Comparison of ENCODE assay signal across 12 cellular contexts in genomic region chr9:35798658-35799366, GRCh38. TPM values are rescaled to one million over a fixed set of nuclear protein-coding genes. Genes with fewer than 3 reads are reported as not detected.
DNase-seq lines count a peak whose midpoint lies in the region; ATAC-seq and TF ChIP-seq lines count a peak whose summit lies in the region.
"Had no signal": no experiment of that assay in that cellular context is flagged by ENCODE, and none has a peak within 500 bp of the region (broad histone marks: within the 10 kb centered on the region; RNA-seq: fewer than 3 reads in every experiment).

No MANE protein-coding gene starts in this region.

- TF ChIP-seq CTCF in hepatocyte (IDR thresholded peaks at IDR 0.05; ENCODE audit: poor library complexity) = no peak
- no peak for TF ChIP-seq CTCF in type B pancreatic cell (conservative IDR thresholded peaks at IDR 0.05)

- H2AFZ ChIP-seq in hepatocyte = no peak overlapping the region

- CTCF ChIA-PET in activated naive CD4-positive, alpha-beta T cell treated with anti-CD3 and anti-CD28 coated beads, Interleukin-2, amount 10 ng/mL, durations not matched to agents 7 days and 5 days (lab: Charles Lee) = interaction anchor here (1.2 to 3.8 kb wide), 3 partner anchors 13 to 42 kb away, joined by 4 to 10 read pairs (median 5); partner anchors contain the start of gene SPAG8

- no peaks in the 10 kb centered on the region for H3K9me2 ChIP-seq in hepatocyte (replicated peaks; ENCODE audit: insufficient read depth)

- no peak overlapping the region for H3K4me3 Mint-ChIP-seq in activated naive CD4-positive, alpha-beta T cell treated with anti-CD3 and anti-CD28 coated beads, Interleukin-2, amount 10 ng/mL, durations not matched to agents 7 days and 5 days
- no peak overlapping the region for H3K4me3 Mint-ChIP-seq in type B pancreatic cell
- H3K4me3 Mint-ChIP-seq: brain, CD14-positive monocyte had no signal

- H3K27ac ChIP-seq in hepatocyte = no peak overlapping the region

- no peak overlapping the region for H3K4me2 ChIP-seq in hepatocyte

- H3K4me3 ChIP-seq in hepatocyte = no peak overlapping the region

- ATAC-seq in GM18858 (IDR thresholded peaks at IDR 0.05; ENCODE audit: unreplicated experiment) = no peak

- peaks cover 8% of the 10 kb centered on the region for H3K36me3 Mint-ChIP-seq in activated naive CD4-positive, alpha-beta T cell treated with anti-CD3 and anti-CD28 coated beads, Interleukin-2, amount 10 ng/mL, durations not matched to agents 7 days and 5 days
- H3K36me3 Mint-ChIP-seq in type B pancreatic cell = peaks cover 13% of the 10 kb centered on the region
- H3K36me3 Mint-ChIP-seq: CD14-positive monocyte had no signal

- no peaks in the 10 kb centered on the region for H3K9me3 Mint-ChIP-seq in activated naive CD4-positive, alpha-beta T cell treated with anti-CD3 and anti-CD28 coated beads, Interleukin-2, amount 10 ng/mL, durations not matched to agents 7 days and 5 days
- H3K9me3 Mint-ChIP-seq in type B pancreatic cell = no peaks in the 10 kb centered on the region
- H3K9me3 Mint-ChIP-seq: brain, CD14-positive monocyte had no signal

- H3K4me1 ChIP-seq in hepatocyte (ENCODE audit: insufficient read depth) = peaks cover 3% of the 10 kb centered on the region

- H3K4me1 Mint-ChIP-seq in activated naive CD4-positive, alpha-beta T cell treated with anti-CD3 and anti-CD28 coated beads, Interleukin-2, amount 10 ng/mL, durations not matched to agents 7 days and 5 days = peaks cover 13% of the 10 kb centered on the region
- H3K4me1 Mint-ChIP-seq in type B pancreatic cell (ENCODE audit: unreplicated experiment) = peaks cover 16% of the 10 kb centered on the region
- H3K4me1 Mint-ChIP-seq: brain had no signal

- no peak overlapping the region for H3K27ac Mint-ChIP-seq in activated naive CD4-positive, alpha-beta T cell treated with anti-CD3 and anti-CD28 coated beads, Interleukin-2, amount 10 ng/mL, durations not matched to agents 7 days and 5 days
- H3K27ac Mint-ChIP-seq in type B pancreatic cell = peak overlapping the region; percentile 68

- no peaks in the 10 kb centered on the region for H3K79me2 ChIP-seq in hepatocyte

- peak; percentile 55 for DNase-seq in activated naive CD4-positive, alpha-beta T cell treated with Interleukin-2 at 50 U/mL for 16 hours
- DNase-seq in activated naive CD4-positive, alpha-beta T cell treated with anti-CD3 and anti-CD28 coated beads, Interleukin-2, amount 10 ng/mL, durations not matched to agents 7 days and 5 days = no peak
- DNase-seq in UCSD-AML1 (lab: John Stamatoyannopoulos, UW; ENCODE audit: unreplicated experiment) (peak; percentile 39), hepatocyte (ENCODE audit: low spot score) (peak; percentile 53), type B pancreatic cell (ENCODE audit: extremely low spot score, unreplicated experiment) (no peak), mesenteric fat pad (ENCODE audit: low spot score) (no peak)
- no peak for DNase-seq in effector CD4-positive, alpha-beta T cell

- no peaks in the 10 kb centered on the region for H3K36me3 ChIP-seq in hepatocyte (replicated peaks; ENCODE audit: insufficient read depth, low read depth)

- H3K27me3 Mint-ChIP-seq in activated naive CD4-positive, alpha-beta T cell treated with anti-CD3 and anti-CD28 coated beads, Interleukin-2, amount 10 ng/mL, durations not matched to agents 7 days and 5 days = no peaks in the 10 kb centered on the region
- no peaks in the 10 kb centered on the region for H3K27me3 Mint-ChIP-seq in type B pancreatic cell
- H3K27me3 Mint-ChIP-seq: brain had no signal

- H3K27me3 ChIP-seq in hepatocyte = no peaks in the 10 kb centered on the region

- WGBS in hepatocyte (ENCODE audit: low lambda C conversion rate, missing lambda C conversion rate) = 89% methylated on average over 4 of the region's 4 CpGs

- no peaks in the 10 kb centered on the region for H4K20me1 ChIP-seq in hepatocyte (ENCODE audit: insufficient read depth, poor library complexity, severe bottlenecking)

- H3K9me3 ChIP-seq in hepatocyte (ENCODE audit: low read depth) = no peaks in the 10 kb centered on the region

RNA-seq across cellular contexts. Expression of gene NPR2, which starts 7.4 kb away (rescaled TPM):
- total RNA-seq in hepatocyte = 12.8 and 13.9 TPM in 2 replicates
- polyA plus RNA-seq in hepatocyte = 12.2 and 14.4 TPM in 2 replicates
- 4.2 and 23.3 TPM in 2 replicates for total RNA-seq in type B pancreatic cell (ENCODE audit: low replicate concordance)
- total RNA-seq in mesenteric fat pad = 23.2 TPM
- polyA plus RNA-seq: CD14-positive monocyte had no signal

RNA-seq across cellular contexts. Expression of gene SPAG8, which starts 13.2 kb away (rescaled TPM):
- 0.10 and 1.4 TPM in 2 replicates for total RNA-seq in hepatocyte
- 0.55 and 0.63 TPM in 2 replicates for polyA plus RNA-seq in hepatocyte
- total RNA-seq in type B pancreatic cell (ENCODE audit: low replicate concordance) = 0.71 and 14.2 TPM in 2 replicates
- 0.61 TPM for total RNA-seq in mesenteric fat pad

RNA-seq across cellular contexts. Expression of gene HINT2, which starts 16.0 kb away (rescaled TPM):
- total RNA-seq in hepatocyte (31.9 and 45.7 TPM in 2 replicates), type B pancreatic cell (ENCODE audit: low replicate concordance) (41.7 and 51.1 TPM in 2 replicates), mesenteric fat pad (42.7 TPM)
- polyA plus RNA-seq in hepatocyte = 81.4 and 87.3 TPM in 2 replicates

RNA-seq across cellular contexts. Expression of gene FAM221B, which starts 29.7 kb away (rescaled TPM):
- total RNA-seq in hepatocyte = not detected in 2 replicates
- 0.26 TPM in 1 of 2 replicates, not detected in the other for polyA plus RNA-seq in hepatocyte
- 1.1 TPM in 1 of 2 replicates, not detected in the other for total RNA-seq in type B pancreatic cell (ENCODE audit: low replicate concordance)
- not detected for total RNA-seq in mesenteric fat pad
- total RNA-seq: mucosa of gallbladder, subcutaneous adipose tissue had no signal

RNA-seq across cellular contexts. Expression of gene TMEM8B, which starts 30.2 kb away (rescaled TPM):
- total RNA-seq in hepatocyte = 7.5 and 12.3 TPM in 2 replicates
- polyA plus RNA-seq in hepatocyte = 13.4 and 14.6 TPM in 2 replicates
- total RNA-seq in type B pancreatic cell (ENCODE audit: low replicate concordance) = 13.8 and 27.2 TPM in 2 replicates
- total RNA-seq in mesenteric fat pad = 6.7 TPM

Comparison
In these comparisons a context has a peak if more than half of its experiments do, and no peak if none do; other contexts are left out.
1. DNase-seq: peak in activated naive CD4-positive, alpha-beta T cell treated with Interleukin-2 at 50 U/mL for 16 hours (single experiment), UCSD-AML1 (single experiment) and hepatocyte (single experiment); none in activated naive CD4-positive, alpha-beta T cell treated with anti-CD3 and anti-CD28 coated beads, Interleukin-2, amount 10 ng/mL, durations not matched to agents 7 days and 5 days (single experiment), type B pancreatic cell (single experiment), effector CD4-positive, alpha-beta T cell (single experiment) and mesenteric fat pad (single experiment).